In genomic region chr12:125187148-125187733, GRCh38 we compare ENCODE assay signal across 9 cellular contexts. TPM values are rescaled to one million over a fixed set of nuclear protein-coding genes. Genes with fewer than 3 reads are reported as not detected.
A peak's percentile ranks its signal among the peaks of the same experiment; 100 is the strongest.
DNase-seq lines count a peak whose midpoint lies in the region; ATAC-seq and TF ChIP-seq lines count a peak whose summit lies in the region.
"Had no signal": no experiment of that assay in that cellular context is flagged by ENCODE, and none has a peak within 500 bp of the region (broad histone marks: within the 10 kb centered on the region; RNA-seq: fewer than 3 reads in every experiment).

No MANE protein-coding gene starts in this region.

- H3K9me2 ChIP-seq in Karpas-422 (replicated peaks; ENCODE audit: insufficient read depth, low read length), result no peaks in the 10 kb centered on the region

- H3K27ac ChIP-seq in coronary artery (no peak overlapping the region), mesodermal cell (ENCODE audit: low read depth, low read length, severe bottlenecking) (no peak overlapping the region), upper lobe of left lung (no peak overlapping the region), Karpas-422 (ENCODE audit: low read length) (no peak overlapping the region)

- peaks cover 0 to 38% (median 16%) of the 10 kb centered on the region in 4 donors for H3K27me3 ChIP-seq in upper lobe of left lung
- H3K27me3 ChIP-seq in Karpas-422 (ENCODE audit: low read length), result no peaks in the 10 kb centered on the region

- no peak for TF ChIP-seq EP300 in upper lobe of left lung (IDR thresholded peaks at IDR 0.05)

- H3K4me1 ChIP-seq in mesodermal cell (ENCODE audit: control insufficient read depth, insufficient read depth, low read length, poor library complexity, severe bottlenecking) (peaks cover 15% of the 10 kb centered on the region), upper lobe of left lung (peaks cover 17 to 26% (median 21%) of the 10 kb centered on the region in 4 donors), Karpas-422 (ENCODE audit: low read length) (peaks cover 20% of the 10 kb centered on the region)

- H2AFZ ChIP-seq in Karpas-422 (ENCODE audit: low read length), result no peak overlapping the region

- WGBS in mesodermal cell (ENCODE audit: insufficient coverage in 2 of 2), 2 experiments, result 0 to 1% methylated on average over 16 to 32 of the region's 41 CpGs
- WGBS in upper lobe of left lung, 2 donors, result 0 to 1% methylated on average over 1 to 24 of the region's 41 CpGs

- H3K79me2 ChIP-seq in Karpas-422 (ENCODE audit: low read length), result no peaks in the 10 kb centered on the region

- no peaks in the 10 kb centered on the region for H3K36me3 ChIP-seq in mesodermal cell (ENCODE audit: control insufficient read depth, insufficient read depth, low read length)
- no peaks in the 10 kb centered on the region for H3K36me3 ChIP-seq in upper lobe of left lung
- H3K36me3 ChIP-seq in Karpas-422 (ENCODE audit: insufficient read depth, low read length), result no peaks in the 10 kb centered on the region

- DNase-seq in NCI-H748 (lab: John Stamatoyannopoulos, UW; ENCODE audit: unreplicated experiment), result peak; percentile 47
- DNase-seq in NCI-H748 treated with DMSO at 0.1 percent for 48 hours (lab: John Stamatoyannopoulos, UW), result no peak
- no peak for DNase-seq in coronary artery (ENCODE audit: low spot score)
- DNase-seq in upper lobe of left lung, result peak in 1 of 2 donors; percentile 67
- DNase-seq in NCI-H2171 (lab: John Stamatoyannopoulos, UW), result no peak
- no peak for DNase-seq in Karpas-422
- no peak for DNase-seq in DMS53 treated with DMSO at 0.1 percent for 48 hours (lab: John Stamatoyannopoulos, UW; ENCODE audit: unreplicated experiment)
- DNase-seq: ACHN had no signal

- TF ChIP-seq POLR2A in upper lobe of left lung (IDR thresholded peaks at IDR 0.05), result no peak

- TF ChIP-seq CTCF in coronary artery (IDR thresholded peaks at IDR 0.05) (no peak), upper lobe of left lung (IDR thresholded peaks at IDR 0.05) (no peak)

- H3K9me3 ChIP-seq in mesodermal cell (ENCODE audit: control insufficient read depth, low read length), result no peaks in the 10 kb centered on the region
- no peaks in the 10 kb centered on the region for H3K9me3 ChIP-seq in upper lobe of left lung
- H3K9me3 ChIP-seq in Karpas-422 (ENCODE audit: low read length), result no peaks in the 10 kb centered on the region

- H3K4me3 ChIP-seq in coronary artery (peak overlapping the region; percentile 70), mesodermal cell (ENCODE audit: extremely low read depth, insufficient read depth, low read length, poor library complexity, severe bottlenecking) (peak overlapping the region; percentile 35), upper lobe of left lung (peak overlapping the region in 3 of 4 donors; percentile 33 to 37 (median 36)), Karpas-422 (ENCODE audit: low read length) (no peak overlapping the region)

- ATAC-seq in upper lobe of left lung (ENCODE audit: low FRiP score in 2 of 2), result no peak

- H3K4me2 ChIP-seq in Karpas-422 (ENCODE audit: low read depth, low read length, poor library complexity, severe bottlenecking), result no peak overlapping the region

- H4K20me1 ChIP-seq in Karpas-422 (ENCODE audit: insufficient read depth, low read depth, low read length), result 0 out of 2 replicates have a peak, but pooled peaks cover 7% of the 10 kb centered on the region

- H3K9ac ChIP-seq in Karpas-422 (ENCODE audit: low read length), result no peak overlapping the region

RNA-seq across cellular contexts. Expression of gene TMEM132B, which starts 1.1 kb away (rescaled TPM):
- 3.6 TPM for polyA plus RNA-seq in mesodermal cell (2013, experiment 1 of 2)
- polyA plus RNA-seq in mesodermal cell (2013, experiment 2 of 2), result 2.4 TPM
- under 1 TPM in 4 of 6 donors, not detected in 2; 0.15 to 0.46 (median 0.35) TPM for total RNA-seq in upper lobe of left lung
- total RNA-seq in Karpas-422 (2014; rRNA removed; shearing (Covaris generic); ENCODE audit: low replicate concordance), result 0.48 and 0.65 TPM in 2 replicates
